ENCODE assay signal across 7 cellular contexts in genomic region chr11:63813563-63814382, GRCh38. TPM values are rescaled to one million over a fixed set of nuclear protein-coding genes. Genes with fewer than 3 reads are reported as not detected.
DNase-seq lines count a peak whose midpoint lies in the region; ATAC-seq, FAIRE-seq and TF ChIP-seq lines count a peak whose summit lies in the region.

No MANE protein-coding gene starts in this region.

- CTCF ChIA-PET in WTC11 (lab: Charles Lee) (interaction anchor here (0.7 to 1.5 kb wide), 4 partner anchors 17 to 132 kb away, joined by 3 to 6 read pairs (median 3); partner anchors contain the start of gene ZFTA), HepG2 (lab: Yijun Ruan, JAX; ENCODE audit: low intra/inter-chr PET ratio, low total read pairs) (no interaction called here)

- peaks cover 48% of the 10 kb centered on the region for H3K79me2 ChIP-seq in GM23338 (replicated peaks; ENCODE audit: insufficient read depth)
- H3K79me2 ChIP-seq in HepG2 (ENCODE audit: insufficient read depth, low read length), result peaks cover 41% of the 10 kb centered on the region

- H3K4me3 Mint-ChIP-seq in GM23338, result peak overlapping the region; percentile 93
- H3K4me3 Mint-ChIP-seq in WTC11, result peak overlapping the region; percentile 89

- peak overlapping the region; percentile 81 for H3K9ac ChIP-seq in HepG2 (ENCODE audit: insufficient read depth, low read depth, low read length)

- 0 out of 2 replicates have a peak overlapping the region, but pooled peaks have one; percentile 43 for H2AFZ ChIP-seq in GM23338
- no peak overlapping the region for H2AFZ ChIP-seq in HepG2 (ENCODE audit: low read length)

- no peak for FAIRE-seq in HepG2 (lab: Jason Lieb, UNC)

- no peaks in the 10 kb centered on the region for H3K9me2 ChIP-seq in GM23338 (ENCODE audit: insufficient read depth)

- H3K27ac Mint-ChIP-seq in GM23338 (no peak overlapping the region), WTC11 (peak overlapping the region; percentile 73)

- H3K27me3 ChIP-seq in GM23338 (ENCODE audit: insufficient read depth) (peaks cover 7% of the 10 kb centered on the region), dorsolateral prefrontal cortex (no peaks in the 10 kb centered on the region), HepG2 (ENCODE audit: control insufficient read depth in 1 of 2, insufficient read depth in 2 of 2, low read length in 2 of 2) (no peaks in the 10 kb centered on the region)

- H3K27ac ChIP-seq in GM23338 (ENCODE audit: low read depth), result peak overlapping the region; percentile 86
- peak overlapping the region in 54 of 59 donors; percentile 21 to 94 (median 82) for H3K27ac ChIP-seq in dorsolateral prefrontal cortex
- peak overlapping the region; percentile 72 for H3K27ac ChIP-seq in HepG2 (ENCODE audit: extremely low read length, insufficient read depth, low read length)

- no peak for TF ChIP-seq EP300 in HepG2 (IDR thresholded peaks at IDR 0.05; ENCODE audit: low read depth in 2 of 2, low read length in 2 of 2)
- no peak for TF ChIP-seq EP300 in HepG2 (CRISPR knock-in tag; IDR thresholded peaks at IDR 0.05; ENCODE audit: borderline replicate concordance)

- H3K4me2 ChIP-seq in GM23338, result peak overlapping the region; percentile 89
- peak overlapping the region; percentile 85 for H3K4me2 ChIP-seq in HepG2 (ENCODE audit: low read depth, low read length)

- 0 out of 4 replicates have a peak, but pooled peaks of 1 of the 2 experiments have one; percentile 1 for TF ChIP-seq POLR2A in HepG2 (IDR thresholded peaks at IDR 0.05; ENCODE audit: insufficient read depth in 1 of 2, low read depth in 2 of 2, low read length in 2 of 2)

- POLR2A ChIA-PET in WTC11 (lab: Charles Lee) (interaction anchor here (0.5 to 1.0 kb wide), 6 partner anchors 23 to 1002 kb away, joined by 3 to 7 read pairs (median 3); partner anchors contain the start of gene ZFTA), HepG2 (lab: Yijun Ruan, JAX) (interaction anchor here (1.0 to 1.2 kb wide), 4 partner anchors 25 to 103 kb away, joined by 3 to 9 read pairs (median 6); partner anchors contain the start of genes MARK2, RCOR2 and ZFTA)

- intact Hi-C loops in dorsolateral prefrontal cortex (cut with DNase I) (loop anchor here (5.0 kb wide), 3 partner anchors 46 to 171 kb away; partner anchors contain the start of genes ATL3 (in 1 of the 2) and ZFTA (in 1 of the 2)), HepG2 (cut with micrococcal nuclease; ENCODE audit: unreplicated experiment) (loop anchor here (2.0 kb wide), 1 partner anchor 45 kb away; the partner anchor contains the start of gene ZFTA)

- DNase-seq in GM10266 (ENCODE audit: extremely low spot score) (peak; percentile 67), GM23338 (ENCODE audit: low spot score) (peak; percentile 67), Kasumi-1 (lab: John Stamatoyannopoulos, UW) (peak; percentile 22 to 23), WTC11 (ENCODE audit: low spot score) (peak; percentile 54), dorsolateral prefrontal cortex (peak; percentile 31 to 78 (median 50)), HepG2 (ENCODE audit: low spot score) (no peak)
- DNase-seq in stimulated activated CD8-positive, alpha-beta memory T cell treated with anti-CD3 and anti-CD28 coated beads, Interleukin-15, amount 100 ng/mL, for 1 hour (ENCODE audit: low read depth), result peak; percentile 4

- peaks cover 30% of the 10 kb centered on the region for H3K4me1 ChIP-seq in GM23338 (ENCODE audit: insufficient read depth)
- peaks cover 56% of the 10 kb centered on the region for H3K4me1 ChIP-seq in HepG2 (ENCODE audit: insufficient read depth, low read length)

- H3K27me3 Mint-ChIP-seq in GM23338 (ENCODE audit: insufficient read depth, low read depth, poor library complexity) (peaks cover 11% of the 10 kb centered on the region), WTC11 (ENCODE audit: low read depth) (peaks cover 15% of the 10 kb centered on the region)

- H4K20me1 ChIP-seq in GM23338 (replicated peaks; ENCODE audit: insufficient read depth) (peaks cover 38% of the 10 kb centered on the region), HepG2 (ENCODE audit: insufficient read depth, low read length) (peaks cover 12% of the 10 kb centered on the region)

- in situ Hi-C loops in HepG2 (cut with HindIII; ENCODE audit: extremely low pct_ligation_motif_present, low pct_unique_long_range_greater_than_20kb), result no loop called here

- H3K36me3 ChIP-seq in GM23338 (ENCODE audit: insufficient read depth), result peaks cover 15% of the 10 kb centered on the region
- H3K36me3 ChIP-seq in HepG2 (replicated peaks in 1 of 2; ENCODE audit: control insufficient read depth in 1 of 2, insufficient read depth in 2 of 2, low read length in 2 of 2), result peaks cover 16 to 24% of the 10 kb centered on the region in 2 experiments; a peak in 4 of 5 replicates

- H3K9me3 Mint-ChIP-seq in GM23338, result no peaks in the 10 kb centered on the region
- H3K9me3 Mint-ChIP-seq in WTC11, result no peaks in the 10 kb centered on the region

- no TSS peak for BruUV-seq in HepG2 (replicated peaks; lab: Mats Ljungman, UMichigan)

- peaks cover 36% of the 10 kb centered on the region for H3K4me1 Mint-ChIP-seq in GM23338
- peaks cover 32% of the 10 kb centered on the region for H3K4me1 Mint-ChIP-seq in WTC11

- no peaks in the 10 kb centered on the region for H3K9me3 ChIP-seq in HepG2 (ENCODE audit: low read length)

- ATAC-seq in GM23338, result peak; percentile 52
- ATAC-seq in WTC11, result peak; percentile 33
- ATAC-seq in HepG2, result peak; percentile 66

- peak overlapping the region; percentile 73 for H3K4me3 ChIP-seq in GM23338
- H3K4me3 ChIP-seq in dorsolateral prefrontal cortex, result peak overlapping the region; percentile 69 to 98 (median 91)
- H3K4me3 ChIP-seq in HepG2 (replicated peaks in 1 of 3; ENCODE audit: insufficient read depth in 1 of 3, low read depth in 2 of 3, low read length in 3 of 3), result peak overlapping the region; percentile 72 to 97 (median 95)

- TF ChIP-seq CTCF in GM10266 (IDR thresholded peaks at IDR 0.05; ENCODE audit: control insufficient read depth, insufficient read depth, low read depth, missing control alignments), result no peak
- no peak for TF ChIP-seq CTCF in GM23338 (conservative IDR thresholded peaks at IDR 0.05; ENCODE audit: low read depth in 2 of 2)
- TF ChIP-seq CTCF in WTC11 (IDR thresholded peaks at IDR 0.05), result no peak
- TF ChIP-seq CTCF in dorsolateral prefrontal cortex (IDR thresholded peaks at IDR 0.05 in 54 of 56, conservative IDR thresholded peaks at IDR 0.05 in 2 of 56; ENCODE audit: low read depth in 1 of 56, partially characterized antibody in 56 of 56), result peak in 6 of 56 donors; percentile 6 to 20 (median 12)
- TF ChIP-seq CTCF in HepG2 (CRISPR knock-in tag; IDR thresholded peaks at IDR 0.05), result peak; percentile 44

- H3F3A ChIP-seq in GM23338 (replicated peaks; ENCODE audit: low read depth), result peaks cover 10% of the 10 kb centered on the region

- TF ChIP-seq RAD21 in HepG2 (CRISPR knock-in tag; IDR thresholded peaks at IDR 0.05), result no peak

- H3K36me3 Mint-ChIP-seq in GM23338 (ENCODE audit: low read depth) (peaks cover 44% of the 10 kb centered on the region), WTC11 (peaks cover 35% of the 10 kb centered on the region)

- WGBS in HepG2 (ENCODE audit: low lambda C conversion rate), result 0% methylated on average over 24 of the region's 74 CpGs

RNA-seq across cellular contexts. Expression of gene SPINDOC, which starts 0.5 kb away (rescaled TPM):
- total RNA-seq in GM23338 (2014; rRNA removed; shearing (Covaris generic)), result 65.5 and 84.7 TPM in 2 replicates
- polyA plus RNA-seq in GM23338 (2016; fragmentation: Nextera tagmentation; extraction: Ambion mirVana), result 9.4 and 12.9 TPM in 2 replicates
- total RNA-seq in WTC11 (2021), result 93.8 to 108 TPM (median 106 TPM) in 3 replicates
- 10 to 100 TPM; 19.8 to 60.5 (median 27.7) TPM for total RNA-seq in dorsolateral prefrontal cortex
- total RNA-seq in HepG2 (2016; rRNA removed; fragmentation: Illumina TruSeq; extraction: Trizol), result 23.6 and 29.9 TPM in 2 replicates
- 44.1 and 45.2 TPM in 2 replicates for total RNA-seq in HepG2 (2016; cell fraction: cytosol; rRNA removed; fragmentation: Illumina TruSeq; extraction: Trizol; ENCODE audit: low read depth)
- total RNA-seq in HepG2 (2016; cell fraction: insoluble cytoplasmic fraction; rRNA removed; fragmentation: Illumina TruSeq; extraction: Trizol), result 19.6 and 30.8 TPM in 2 replicates
- 65.9 and 67.9 TPM in 2 replicates for total RNA-seq in HepG2 (2016; cell fraction: membrane; rRNA removed; fragmentation: Illumina TruSeq; extraction: Trizol)
- 18.3 and 21.0 TPM in 2 replicates for total RNA-seq in HepG2 (2016; cell fraction: nucleus; rRNA removed; fragmentation: Illumina TruSeq; extraction: Trizol)
- polyA plus RNA-seq in HepG2 (2011; rRNA removed), result 21.4 and 24.8 TPM in 2 replicates
- 20.8 and 31.5 TPM in 2 replicates for polyA plus RNA-seq in HepG2 (2011; cell fraction: cytosol; rRNA removed)
- 29.5 and 33.6 TPM in 2 replicates for polyA plus RNA-seq in HepG2 (2011; cell fraction: nucleus; rRNA removed)
- polyA plus RNA-seq in HepG2 (2012), result 17.1 and 21.7 TPM in 2 replicates
- polyA plus RNA-seq in HepG2 (2016; cell fraction: cytosol; fragmentation: Illumina TruSeq; extraction: Trizol; ENCODE audit: low read depth), result 69.3 and 70.4 TPM in 2 replicates
- 36.8 and 41.3 TPM in 2 replicates for polyA plus RNA-seq in HepG2 (2016; cell fraction: insoluble cytoplasmic fraction; fragmentation: Illumina TruSeq; extraction: Trizol; ENCODE audit: low read depth)
- polyA plus RNA-seq in HepG2 (2016; cell fraction: membrane; fragmentation: Illumina TruSeq; extraction: Trizol; ENCODE audit: low read depth), result 88.9 and 91.0 TPM in 2 replicates
- polyA plus RNA-seq in HepG2 (2016; cell fraction: nucleus; fragmentation: Illumina TruSeq; extraction: Trizol; ENCODE audit: insufficient read depth, low read depth), result 55.9 and 57.5 TPM in 2 replicates
- 17.5 and 25.8 TPM in 2 replicates for polyA minus RNA-seq in HepG2 (2011; rRNA and poly(A)+ RNA removed; ENCODE audit: low replicate concordance)
- 9.3 and 10.1 TPM in 2 replicates for polyA minus RNA-seq in HepG2 (2011; cell fraction: cytosol; rRNA and poly(A)+ RNA removed)
- polyA minus RNA-seq in HepG2 (2011; cell fraction: nucleus; rRNA and poly(A)+ RNA removed), result 13.3 and 14.8 TPM in 2 replicates

RNA-seq across cellular contexts. Expression of gene MARK2, which starts 25.1 kb away (rescaled TPM):
- total RNA-seq in GM23338 (2014; rRNA removed; shearing (Covaris generic)), result 42.6 and 45.9 TPM in 2 replicates
- polyA plus RNA-seq in GM23338 (2016; fragmentation: Nextera tagmentation; extraction: Ambion mirVana) (15.8 and 18.7 TPM in 2 replicates), HepG2 (2011; rRNA removed) (13.5 and 14.6 TPM in 2 replicates)
- total RNA-seq in WTC11 (2021) (50.8 to 57.4 TPM (median 51.4 TPM) in 3 replicates), dorsolateral prefrontal cortex (10 to 100 TPM; 47.0 to 75.5 (median 57.9) TPM), HepG2 (2016; rRNA removed; fragmentation: Illumina TruSeq; extraction: Trizol) (13.9 and 17.4 TPM in 2 replicates)
- 2.8 and 3.2 TPM in 2 replicates for total RNA-seq in HepG2 (2016; cell fraction: cytosol; rRNA removed; fragmentation: Illumina TruSeq; extraction: Trizol; ENCODE audit: low read depth)
- 13.6 and 14.5 TPM in 2 replicates for total RNA-seq in HepG2 (2016; cell fraction: insoluble cytoplasmic fraction; rRNA removed; fragmentation: Illumina TruSeq; extraction: Trizol)
- total RNA-seq in HepG2 (2016; cell fraction: membrane; rRNA removed; fragmentation: Illumina TruSeq; extraction: Trizol), result 10.2 and 10.4 TPM in 2 replicates
- 13.5 and 15.1 TPM in 2 replicates for total RNA-seq in HepG2 (2016; cell fraction: nucleus; rRNA removed; fragmentation: Illumina TruSeq; extraction: Trizol)
- polyA plus RNA-seq in HepG2 (2011; cell fraction: cytosol; rRNA removed), result 9.1 and 10.3 TPM in 2 replicates
- 16.5 and 18.4 TPM in 2 replicates for polyA plus RNA-seq in HepG2 (2011; cell fraction: nucleus; rRNA removed)
- 11.6 and 13.0 TPM in 2 replicates for polyA plus RNA-seq in HepG2 (2012)
- 1.5 and 1.6 TPM in 2 replicates for polyA plus RNA-seq in HepG2 (2016; cell fraction: cytosol; fragmentation: Illumina TruSeq; extraction: Trizol; ENCODE audit: low read depth)
- 13.0 and 19.7 TPM in 2 replicates for polyA plus RNA-seq in HepG2 (2016; cell fraction: insoluble cytoplasmic fraction; fragmentation: Illumina TruSeq; extraction: Trizol; ENCODE audit: low read depth)
- polyA plus RNA-seq in HepG2 (2016; cell fraction: membrane; fragmentation: Illumina TruSeq; extraction: Trizol; ENCODE audit: low read depth), result 6.2 and 6.3 TPM in 2 replicates
- polyA plus RNA-seq in HepG2 (2016; cell fraction: nucleus; fragmentation: Illumina TruSeq; extraction: Trizol; ENCODE audit: insufficient read depth, low read depth), result 21.4 and 25.0 TPM in 2 replicates
- polyA minus RNA-seq in HepG2 (2011; rRNA and poly(A)+ RNA removed; ENCODE audit: low replicate concordance), result 21.4 and 36.1 TPM in 2 replicates
- polyA minus RNA-seq in HepG2 (2011; cell fraction: cytosol; rRNA and poly(A)+ RNA removed), result 15.8 and 17.9 TPM in 2 replicates
- polyA minus RNA-seq in HepG2 (2011; cell fraction: nucleus; rRNA and poly(A)+ RNA removed), result 10.9 and 17.4 TPM in 2 replicates

RNA-seq across cellular contexts. Expression of gene ZFTA, which starts 45.2 kb away (rescaled TPM):
- 32.1 and 36.6 TPM in 2 replicates for total RNA-seq in GM23338 (2014; rRNA removed; shearing (Covaris generic))
- polyA plus RNA-seq in GM23338 (2016; fragmentation: Nextera tagmentation; extraction: Ambion mirVana) (8.3 and 8.5 TPM in 2 replicates), HepG2 (2011; rRNA removed) (3.9 and 5.6 TPM in 2 replicates)
- total RNA-seq in WTC11 (2021) (44.7 to 47.2 TPM (median 45.6 TPM) in 3 replicates), dorsolateral prefrontal cortex (10 to 100 TPM in 119 of 120 experiments, 1 to 10 TPM in 1; 8.7 to 41.2 (median 25.3) TPM), HepG2 (2016; rRNA removed; fragmentation: Illumina TruSeq; extraction: Trizol) (6.5 and 10.4 TPM in 2 replicates)
- 1.1 and 1.6 TPM in 2 replicates for total RNA-seq in HepG2 (2016; cell fraction: cytosol; rRNA removed; fragmentation: Illumina TruSeq; extraction: Trizol; ENCODE audit: low read depth)
- 5.9 and 9.4 TPM in 2 replicates for total RNA-seq in HepG2 (2016; cell fraction: insoluble cytoplasmic fraction; rRNA removed; fragmentation: Illumina TruSeq; extraction: Trizol)
- 4.9 and 5.3 TPM in 2 replicates for total RNA-seq in HepG2 (2016; cell fraction: membrane; rRNA removed; fragmentation: Illumina TruSeq; extraction: Trizol)
- 8.8 and 11.2 TPM in 2 replicates for total RNA-seq in HepG2 (2016; cell fraction: nucleus; rRNA removed; fragmentation: Illumina TruSeq; extraction: Trizol)
- polyA plus RNA-seq in HepG2 (2011; cell fraction: cytosol; rRNA removed), result 2.2 and 3.2 TPM in 2 replicates
- 15.3 and 19.0 TPM in 2 replicates for polyA plus RNA-seq in HepG2 (2011; cell fraction: nucleus; rRNA removed)
- polyA plus RNA-seq in HepG2 (2012), result 6.4 and 6.6 TPM in 2 replicates
- polyA plus RNA-seq in HepG2 (2016; cell fraction: cytosol; fragmentation: Illumina TruSeq; extraction: Trizol; ENCODE audit: low read depth), result 0.53 and 0.94 TPM in 2 replicates
- 6.0 and 6.2 TPM in 2 replicates for polyA plus RNA-seq in HepG2 (2016; cell fraction: insoluble cytoplasmic fraction; fragmentation: Illumina TruSeq; extraction: Trizol; ENCODE audit: low read depth)
- 2.1 and 2.6 TPM in 2 replicates for polyA plus RNA-seq in HepG2 (2016; cell fraction: membrane; fragmentation: Illumina TruSeq; extraction: Trizol; ENCODE audit: low read depth)
- 20.0 and 22.4 TPM in 2 replicates for polyA plus RNA-seq in HepG2 (2016; cell fraction: nucleus; fragmentation: Illumina TruSeq; extraction: Trizol; ENCODE audit: insufficient read depth, low read depth)
- 4.8 and 5.2 TPM in 2 replicates for polyA minus RNA-seq in HepG2 (2011; rRNA and poly(A)+ RNA removed; ENCODE audit: low replicate concordance)
- polyA minus RNA-seq in HepG2 (2011; cell fraction: cytosol; rRNA and poly(A)+ RNA removed), result 4.2 and 4.4 TPM in 2 replicates
- polyA minus RNA-seq in HepG2 (2011; cell fraction: nucleus; rRNA and poly(A)+ RNA removed), result 9.0 and 11.1 TPM in 2 replicates
